Comparison of ENCODE assay signal across 13 cellular contexts in genomic region chr10:22491931-22492615, GRCh38.
DNase-seq lines count a peak whose midpoint lies in the region; ATAC-seq and TF ChIP-seq lines count a peak whose summit lies in the region.
"Had no signal": no experiment of that assay in that cellular context is flagged by ENCODE, and none has a peak within 500 bp of the region (broad histone marks: within the 10 kb centered on the region; RNA-seq: fewer than 3 reads in every experiment).

No MANE protein-coding gene starts in this region.

- H3K4me3 ChIP-seq in GM12865 (ENCODE audit: low read depth, low read length) (no peak overlapping the region), esophagus muscularis mucosa (no peak overlapping the region), esophagus squamous epithelium (no peak overlapping the region)
- H3K4me3 ChIP-seq: cardiac muscle cell, thoracic aorta had no signal

- no peak for TF ChIP-seq CTCF in GM12865 (IDR thresholded peaks at IDR 0.05; ENCODE audit: insufficient read depth, low read depth, low read length, missing control alignments)
- no peak for TF ChIP-seq CTCF in esophagus muscularis mucosa (IDR thresholded peaks at IDR 0.05)
- TF ChIP-seq CTCF in esophagus squamous epithelium (IDR thresholded peaks at IDR 0.05), result no peak

- no peaks in the 10 kb centered on the region for H3K36me3 ChIP-seq in esophagus muscularis mucosa
- no peaks in the 10 kb centered on the region for H3K36me3 ChIP-seq in esophagus squamous epithelium
- H3K36me3 ChIP-seq: cardiac muscle cell, thoracic aorta had no signal

- 58% methylated on average over 2 of the region's 2 CpGs for WGBS in esophagus muscularis mucosa
- WGBS in esophagus squamous epithelium, 2 donors, result 38 to 75% methylated on average over 1 to 2 of the region's 2 CpGs

- H3K27ac ChIP-seq in esophagus muscularis mucosa (replicated peaks in 1 of 4) (no peak overlapping the region), esophagus squamous epithelium (no peak overlapping the region)
- H3K27ac ChIP-seq: cardiac muscle cell, thoracic aorta had no signal

- ATAC-seq in GM19467 (IDR thresholded peaks at IDR 0.05; ENCODE audit: unreplicated experiment), result peak; percentile 57

- no peak for TF ChIP-seq POLR2A in esophagus muscularis mucosa (IDR thresholded peaks at IDR 0.05; ENCODE audit: low read depth)
- no peak for TF ChIP-seq POLR2A in esophagus squamous epithelium (IDR thresholded peaks at IDR 0.05)

- H3K4me1 ChIP-seq in esophagus muscularis mucosa (no peaks in the 10 kb centered on the region), esophagus squamous epithelium (no peaks in the 10 kb centered on the region)

- no peaks in the 10 kb centered on the region for H3K27me3 ChIP-seq in esophagus muscularis mucosa
- H3K27me3 ChIP-seq in esophagus squamous epithelium, result peaks cover 0 to 6% (median 0%) of the 10 kb centered on the region in 4 donors

- H3K9me3 ChIP-seq in esophagus muscularis mucosa (no peaks in the 10 kb centered on the region), esophagus squamous epithelium (no peaks in the 10 kb centered on the region)
- H3K9me3 ChIP-seq: SK-N-SH, thoracic aorta had no signal

- intact Hi-C loops in esophagus muscularis mucosa (cut with DNase I), result no loop called here
- intact Hi-C loops in posterior vena cava (cut with DNase I), result no loop called here
- intact Hi-C loops in esophagus squamous epithelium (cut with DNase I), result no loop called here

- DNase-seq in GM12865 (ENCODE audit: low read depth) (peak; percentile 37), NOMO-1 treated with dmso at 0.1 percent for 144 hours (lab: John Stamatoyannopoulos, UW; ENCODE audit: unreplicated experiment) (peak; percentile 24), esophagus muscularis mucosa (ENCODE audit: extremely low spot score) (peak; percentile 64), posterior vena cava (ENCODE audit: low spot score) (no peak), H4 (ENCODE audit: low spot score) (no peak), esophagus squamous epithelium (lab: John Stamatoyannopoulos, UW) (no peak)
- DNase-seq: activated CD8-positive, alpha-beta memory T cell treated with anti-CD3 and anti-CD28 coated beads, Interleukin-2, amount 50 U/mL, for 48 hours; DMS 273 treated with DMSO at 0.1 percent for 48 hours; kidney glomerular epithelial cell; SK-N-SH had no signal

- no peak for TF ChIP-seq EP300 in esophagus muscularis mucosa (IDR thresholded peaks at IDR 0.05)

Comparison
In these comparisons a context has a peak if more than half of its experiments do, and no peak if none do; other contexts are left out.
1. DNase-seq: peak in GM12865 (single experiment), NOMO-1 treated with dmso at 0.1 percent for 144 hours (single experiment) and esophagus muscularis mucosa (single experiment); none in posterior vena cava (single experiment), H4 (single experiment) and esophagus squamous epithelium (single experiment).